25 cellular contexts compared by ENCODE assay signal in the genomic region with DNA sequence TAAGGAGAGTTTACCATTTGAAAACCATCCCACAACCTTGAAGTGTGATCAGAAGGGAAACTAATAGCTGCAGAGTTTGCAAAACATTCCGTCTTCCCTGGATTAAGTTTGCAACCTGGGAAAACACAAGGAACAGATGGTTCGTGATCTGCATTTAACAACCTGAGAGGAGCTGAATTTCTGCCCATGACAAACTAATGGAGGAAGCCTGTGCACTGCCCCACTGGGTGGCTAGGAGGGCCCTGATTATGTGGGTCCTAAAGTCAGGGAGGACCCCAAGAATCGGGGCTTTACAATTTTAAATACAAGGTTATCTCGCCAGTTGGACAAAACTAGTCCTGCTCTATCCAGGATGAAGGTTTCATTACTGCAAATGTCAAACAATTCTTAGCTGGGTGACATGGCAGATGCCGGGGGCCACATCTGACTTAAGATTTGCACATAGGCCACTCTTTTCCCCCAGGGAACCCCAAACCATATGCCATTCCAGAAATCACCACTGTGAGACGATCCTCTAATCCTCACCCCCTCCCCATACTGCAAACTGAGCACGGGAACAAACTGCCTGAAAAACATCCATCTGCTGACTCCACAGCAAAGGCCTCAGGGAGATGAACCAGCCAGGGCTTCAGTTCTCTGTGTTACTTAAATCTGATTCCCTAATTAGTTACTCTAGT. TPM values are rescaled to one million over a fixed set of nuclear protein-coding genes. Genes with fewer than 3 reads are reported as not detected.
DNase-seq lines count a peak whose midpoint lies in the region; ATAC-seq, FAIRE-seq and TF ChIP-seq lines count a peak whose summit lies in the region.
"Had no signal": no experiment of that assay in that cellular context is flagged by ENCODE, and none has a peak within 500 bp of the region (broad histone marks: within the 10 kb centered on the region; RNA-seq: fewer than 3 reads in every experiment).

No MANE protein-coding gene starts in this region.

- FAIRE-seq in A549 (lab: Jason Lieb, UNC) (peak; percentile 28), keratinocyte (lab: Jason Lieb, UNC) (peak; percentile 62)
- FAIRE-seq: kidney had no signal

- no peak overlapping the region for H3K4me2 ChIP-seq in A549
- H3K4me2 ChIP-seq in keratinocyte (ENCODE audit: control insufficient read depth, extremely low read depth, insufficient read depth, low read depth, low read length), result peak overlapping the region; percentile 80

- H3K9me3 ChIP-seq in A549 (no peaks in the 10 kb centered on the region), RWPE2 (ENCODE audit: severe bottlenecking) (no peaks in the 10 kb centered on the region), keratinocyte (ENCODE audit: control insufficient read depth, low read depth, low read length) (no peaks in the 10 kb centered on the region)
- H3K9me3 ChIP-seq: colonic mucosa, esophagus muscularis mucosa, lower lobe of right lung, prostate gland, sigmoid colon, upper lobe of left lung had no signal

- POLR2A ChIA-PET in A549 (lab: Yijun Ruan, JAX), result no interaction called here

- peak overlapping the region; percentile 65 for H2AFZ ChIP-seq in keratinocyte (ENCODE audit: control insufficient read depth, low read length)

- no peak for TF ChIP-seq EP300 in A549 (IDR thresholded peaks at IDR 0.05)

- dilution Hi-C loops in keratinocyte (cut with MboI; ENCODE audit: extremely low pct_ligation_motif_present, low sequenced_read_pairs), result no loop called here

- no peaks in the 10 kb centered on the region for H3K36me3 ChIP-seq in RWPE2 (ENCODE audit: low read depth)
- H3K36me3 ChIP-seq in keratinocyte (ENCODE audit: control insufficient read depth in 2 of 2, extremely low read depth in 1 of 2, insufficient read depth in 2 of 2, low read length in 2 of 2), result no peaks in the 10 kb centered on the region
- H3K36me3 ChIP-seq: colonic mucosa, esophagus muscularis mucosa, lower lobe of right lung, prostate gland, sigmoid colon, upper lobe of left lung had no signal

- H3K9ac ChIP-seq in keratinocyte (ENCODE audit: control insufficient read depth, extremely low read depth, insufficient read depth, low read length), result peak overlapping the region; percentile 60

- no peak overlapping the region; the same call in 1 of the 2 replicates for H3K4me3 Mint-ChIP-seq in HFFc6
- no peak overlapping the region for H3K4me3 Mint-ChIP-seq in activated T-cell treated with anti-CD3 and anti-CD28 coated beads, Interleukin-2, amount 50 U/mL, for 4 hours
- H3K4me3 Mint-ChIP-seq: activated CD4-positive, alpha-beta memory T cell treated with anti-CD3 and anti-CD28 coated beads, Interleukin-2, amount 10 ng/mL, durations not matched to agents 7 days and 5 days; CD8-positive, alpha-beta T cell; effector memory CD8-positive, alpha-beta T cell had no signal

- H3K27ac ChIP-seq in A549, result no peak overlapping the region
- H3K27ac ChIP-seq in RWPE2 (ENCODE audit: poor library complexity, severe bottlenecking), result peak overlapping the region; percentile 37
- peak overlapping the region; percentile 86 for H3K27ac ChIP-seq in keratinocyte (ENCODE audit: control insufficient read depth, insufficient read depth, low read length)
- H3K27ac ChIP-seq: colonic mucosa, esophagus muscularis mucosa, lower lobe of right lung, prostate gland, sigmoid colon, upper lobe of left lung had no signal

- no peaks in the 10 kb centered on the region for H4K20me1 ChIP-seq in keratinocyte (ENCODE audit: control insufficient read depth, extremely low read depth, insufficient read depth, low read length)

- H3K4me1 ChIP-seq in A549, result no peaks in the 10 kb centered on the region
- H3K4me1 ChIP-seq in RWPE2 (ENCODE audit: insufficient read depth, poor library complexity, severe bottlenecking), result peaks cover 11% of the 10 kb centered on the region
- peaks cover 27% of the 10 kb centered on the region for H3K4me1 ChIP-seq in keratinocyte (ENCODE audit: control insufficient read depth, extremely low read depth, insufficient read depth, low read length)
- H3K4me1 ChIP-seq: colonic mucosa, esophagus muscularis mucosa, lower lobe of right lung, prostate gland, sigmoid colon, upper lobe of left lung had no signal

- 54% methylated on average over 7 of the region's 7 CpGs for WGBS in A549 (ENCODE audit: missing lambda C conversion rate)

- no peak overlapping the region for H3K4me3 ChIP-seq in A549
- H3K4me3 ChIP-seq in RWPE2 (ENCODE audit: severe bottlenecking), result no peak overlapping the region
- peak overlapping the region in 1 of 3 experiments; percentile 28 for H3K4me3 ChIP-seq in keratinocyte (ENCODE audit: control insufficient read depth in 2 of 3, extremely low read depth in 1 of 3, insufficient read depth in 2 of 3, low read depth in 1 of 3, low read length in 3 of 3)
- H3K4me3 ChIP-seq: colonic mucosa, esophagus muscularis mucosa, lower lobe of right lung, prostate gland, sigmoid colon, upper lobe of left lung had no signal

- H3K27ac Mint-ChIP-seq in HFFc6, result peak overlapping the region; percentile 30; the same call in 1 of the 2 replicates
- H3K27ac Mint-ChIP-seq: activated CD4-positive, alpha-beta memory T cell treated with anti-CD3 and anti-CD28 coated beads, Interleukin-2, amount 10 ng/mL, durations not matched to agents 7 days and 5 days; CD8-positive, alpha-beta T cell; effector memory CD8-positive, alpha-beta T cell had no signal

- no peaks in the 10 kb centered on the region for H3K79me2 ChIP-seq in keratinocyte (ENCODE audit: control insufficient read depth, insufficient read depth, low read length)

- TF ChIP-seq CTCF in A549 (IDR thresholded peaks at IDR 0.05), result no peak
- no peak for TF ChIP-seq CTCF in HFFc6 (IDR thresholded peaks at IDR 0.05)
- TF ChIP-seq CTCF in RWPE2 (IDR thresholded peaks at IDR 0.05; ENCODE audit: poor library complexity, severe bottlenecking), result no peak
- no peak for TF ChIP-seq CTCF in keratinocyte (optimal IDR thresholded peaks at IDR 0.05 in 1 of 3, IDR thresholded peaks at IDR 0.05 in 1 of 3, conservative IDR thresholded peaks at IDR 0.05 in 1 of 3; ENCODE audit: extremely low read depth in 1 of 3, insufficient read depth in 2 of 3, low read length in 3 of 3)

- H3K27me3 ChIP-seq in RWPE2 (ENCODE audit: insufficient read depth, poor library complexity, severe bottlenecking) (no peaks in the 10 kb centered on the region), keratinocyte (ENCODE audit: control insufficient read depth, extremely low read depth, insufficient read depth, low read length) (no peaks in the 10 kb centered on the region)
- H3K27me3 ChIP-seq: colonic mucosa, esophagus muscularis mucosa, sigmoid colon, upper lobe of left lung had no signal

- no peaks in the 10 kb centered on the region for H3K9me1 ChIP-seq in keratinocyte (ENCODE audit: control insufficient read depth, extremely low read depth, insufficient read depth, low read length)

- no peaks in the 10 kb centered on the region for H3K9me3 Mint-ChIP-seq in HFFc6
- no peaks in the 10 kb centered on the region for H3K9me3 Mint-ChIP-seq in activated T-cell treated with anti-CD3 and anti-CD28 coated beads, Interleukin-2, amount 50 U/mL, for 4 hours
- H3K9me3 Mint-ChIP-seq: activated CD4-positive, alpha-beta memory T cell treated with anti-CD3 and anti-CD28 coated beads, Interleukin-2, amount 10 ng/mL, durations not matched to agents 7 days and 5 days; CD8-positive, alpha-beta T cell; effector memory CD8-positive, alpha-beta T cell had no signal

- H3K4me1 Mint-ChIP-seq in HFFc6 (ENCODE audit: low read depth), result peaks cover 16% of the 10 kb centered on the region
- no peaks in the 10 kb centered on the region for H3K4me1 Mint-ChIP-seq in activated T-cell treated with anti-CD3 and anti-CD28 coated beads, Interleukin-2, amount 50 U/mL, for 4 hours (ENCODE audit: low read depth)
- H3K4me1 Mint-ChIP-seq: activated CD4-positive, alpha-beta memory T cell treated with anti-CD3 and anti-CD28 coated beads, Interleukin-2, amount 10 ng/mL, durations not matched to agents 7 days and 5 days had no signal

- peaks cover 12% of the 10 kb centered on the region for H3K27me3 Mint-ChIP-seq in HFFc6 (ENCODE audit: insufficient read depth)
- H3K27me3 Mint-ChIP-seq in activated T-cell treated with anti-CD3 and anti-CD28 coated beads, Interleukin-2, amount 50 U/mL, for 4 hours (ENCODE audit: low read depth), result peaks cover 10% of the 10 kb centered on the region

- ATAC-seq in A549 (no peak), RWPE2 (ENCODE audit: low read depth) (no peak)
- ATAC-seq in activated T-cell treated with anti-CD3 and anti-CD28 coated beads, Interleukin-2, amount 50 U/mL, for 4 hours, result no peak
- ATAC-seq: CD8-positive, alpha-beta T cell; effector memory CD8-positive, alpha-beta T cell had no signal

- H3K36me3 Mint-ChIP-seq in HFFc6 (ENCODE audit: low read depth), result no peaks in the 10 kb centered on the region
- no peaks in the 10 kb centered on the region for H3K36me3 Mint-ChIP-seq in activated T-cell treated with anti-CD3 and anti-CD28 coated beads, Interleukin-2, amount 50 U/mL, for 4 hours (ENCODE audit: insufficient read depth)
- H3K36me3 Mint-ChIP-seq: CD8-positive, alpha-beta T cell had no signal

- no peak for TF ChIP-seq RAD21 in A549 (conservative IDR thresholded peaks at IDR 0.05 in 1 of 2, IDR thresholded peaks at IDR 0.05 in 1 of 2)

- DNase-seq in A549 (ENCODE audit: low read depth in 1 of 2, low spot score in 1 of 2) (no peak), HFFc6 (no peak), RWPE2 (ENCODE audit: low spot score) (no peak), keratinocyte (ENCODE audit: low read depth, low spot score) (no peak), iPS-NIHi11 (ENCODE audit: low spot score) (no peak)
- DNase-seq in stimulated activated naive CD4-positive, alpha-beta T cell treated with Interleukin-2 at 50 U/mL for 16 hours (lab: John Stamatoyannopoulos, UW), result no peak
- DNase-seq in activated T-cell treated with anti-CD3 and anti-CD28 coated beads, Interleukin-2, amount 50 U/mL, for 4 hours, result no peak
- no peak for DNase-seq in stimulated activated CD8-positive, alpha-beta memory T cell treated with anti-CD3 and anti-CD28 coated beads, Interleukin-4, amount 100 ng/mL, for 48 hours
- DNase-seq: activated CD4-positive, alpha-beta memory T cell treated with anti-CD3 and anti-CD28 coated beads, Interleukin-2, amount 10 ng/mL, durations not matched to agents 7 days and 5 days; activated gamma-delta T cell treated with Interleukin-2 at 50 U/mL for 16 hours; CD8-positive, alpha-beta T cell; colonic mucosa; effector memory CD8-positive, alpha-beta T cell; GDM1; KG1; kidney; lower lobe of right lung; NCI-H146; NCI-H774; Right ventricle myocardium superior; sigmoid colon; SW 1271; upper lobe of left lung had no signal

- CTCF ChIA-PET in A549 (lab: Yijun Ruan, JAX), result no interaction called here

- no peak for TF ChIP-seq POLR2A in A549 (IDR thresholded peaks at IDR 0.05; ENCODE audit: low read length)

RNA-seq across cellular contexts. Expression of gene MTX3, which starts 35.4 kb away (rescaled TPM):
- polyA plus RNA-seq in A549 (2011; rRNA removed), result 15.8 and 19.1 TPM in 2 replicates
- 3.2 and 3.8 TPM in 2 replicates for polyA plus RNA-seq in A549 (2012; cell fraction: cytosol; rRNA removed)
- polyA plus RNA-seq in A549 (2012; cell fraction: nucleus; rRNA removed), result 2.8 and 5.6 TPM in 2 replicates
- 7.4 to 8.1 TPM (median 8.0 TPM) in 3 replicates for polyA plus RNA-seq in A549 (2017; fragmentation: RNase III; extraction: RNeasy Plus Mini Kit Qiagen cat#74134 plus additional on column Dnase treatment)
- polyA minus RNA-seq in A549 (2011; rRNA and poly(A)+ RNA removed), result 9.1 and 11.2 TPM in 2 replicates
- 10 to 100 TPM; 10.2 to 13.5 (median 12.8) TPM for total RNA-seq in HFFc6 (2021; fragmentation: NEBNext Ultra II Directional; extraction: Animal tissue kit (Norgen Biotek cat#: 25700))
- 10.0 to 14.3 TPM (median 11.1 TPM) in 3 replicates for polyA plus RNA-seq in keratinocyte
- polyA plus RNA-seq in keratinocyte (2011; ENCODE audit: low read depth), result 3.3 TPM
- 5.1 and 10.2 TPM in 2 replicates for polyA plus RNA-seq in keratinocyte (2011; cell fraction: cytosol; rRNA removed)
- polyA plus RNA-seq in keratinocyte (2011; cell fraction: nucleus; rRNA removed), result 12.9 and 16.7 TPM in 2 replicates
- 5.9 and 7.5 TPM in 2 replicates for polyA plus RNA-seq in keratinocyte (2012; ENCODE audit: low replicate concordance)
- 6.7 to 13.5 TPM (median 9.8 TPM) in 3 replicates for polyA minus RNA-seq in keratinocyte
- 9.6 TPM for polyA minus RNA-seq in keratinocyte (2011; cell fraction: cytosol; rRNA and poly(A)+ RNA removed)
- polyA minus RNA-seq in keratinocyte (2011; cell fraction: nucleus; rRNA and poly(A)+ RNA removed), result 9.5 and 16.8 TPM in 2 replicates
- 10 to 100 TPM; 14.8 to 15.0 (median 14.9) TPM for total RNA-seq in activated T-cell treated with anti-CD3 and anti-CD28 coated beads, Interleukin-2, amount 50 U/mL, for 4 hours

Comparison
In these comparisons a context has a peak if more than half of its experiments do, and no peak if none do; other contexts are left out.
1. H3K27ac ChIP-seq: peak in RWPE2 (single experiment) and keratinocyte (single experiment); none in A549 (0 of 2).